In genomic region chr1:160614410-160614809, GRCh38 we compare ENCODE assay signal across 23 cellular contexts. TPM values are rescaled to one million over a fixed set of nuclear protein-coding genes. Genes with fewer than 3 reads are reported as not detected.
DNase-seq lines count a peak whose midpoint lies in the region; ATAC-seq, FAIRE-seq and TF ChIP-seq lines count a peak whose summit lies in the region.
"Had no signal": no experiment of that assay in that cellular context is flagged by ENCODE, and none has a peak within 500 bp of the region (broad histone marks: within the 10 kb centered on the region; RNA-seq: fewer than 3 reads in every experiment).

No MANE protein-coding gene starts in this region.

- no peak overlapping the region for H2AFZ ChIP-seq in GM12878 (ENCODE audit: control insufficient read depth, low read depth, low read length)

- no peaks in the 10 kb centered on the region for H3K9me3 ChIP-seq in T-helper 17 cell (ENCODE audit: control insufficient read depth, low read length, poor library complexity, severe bottlenecking)
- no peaks in the 10 kb centered on the region for H3K9me3 ChIP-seq in GM12878 (replicated peaks; ENCODE audit: control insufficient read depth, insufficient read depth, low read length)
- H3K9me3 ChIP-seq: MG63, SJCRH30 had no signal

- H3K36me3 ChIP-seq in GM12878 (ENCODE audit: control insufficient read depth in 2 of 2, insufficient read depth in 2 of 2, low read length in 1 of 2) = peaks cover 16 to 34% of the 10 kb centered on the region in 2 experiments
- H3K36me3 ChIP-seq: MG63, SJCRH30 had no signal

- WGBS in GM12878 (ENCODE audit: insufficient coverage, insufficient replicate concordance, low lambda C conversion rate, missing lambda C conversion rate) = 93% methylated on average over 3 of the region's 5 CpGs

- POLR2A ChIA-PET in GM12878 (lab: Charles Lee) = interaction anchor here (0.6 kb wide), 2 partner anchors 33 to 77 kb away, joined by 3 read pairs; no protein-coding TSS in a partner anchor

- H3K27me3 ChIP-seq in GM12878 (replicated peaks in 1 of 2; ENCODE audit: control insufficient read depth in 2 of 2, insufficient read depth in 2 of 2, low read length in 1 of 2) = no peaks in the 10 kb centered on the region
- H3K27me3 ChIP-seq: SJCRH30 had no signal

- H3K27ac Mint-ChIP-seq in activated T-cell treated with anti-CD3 and anti-CD28 coated beads, Interleukin-2, amount 50 U/mL, for 24 hours = peak overlapping the region; percentile 73
- H3K27ac Mint-ChIP-seq in T-helper 17 cell = peak overlapping the region; percentile 85
- peak overlapping the region; percentile 89 for H3K27ac Mint-ChIP-seq in stimulated activated effector memory CD8-positive, alpha-beta T cell treated with anti-CD3 and anti-CD28 coated beads, Interleukin-12 subunit alpha, Interleukin-12 subunit beta, amount 100 ng/mL, for 72 hours
- H3K27ac Mint-ChIP-seq: CD14-positive monocyte, IgD-negative memory B cell had no signal

- SMC1A ChIA-PET in GM12878 (lab: Charles Lee; ENCODE audit: uncharacterized antibody, unreplicated experiment) = no interaction called here

- H3K4me1 ChIP-seq in GM12878 (ENCODE audit: control insufficient read depth, insufficient read depth, low read length) = no peaks in the 10 kb centered on the region
- H3K4me1 ChIP-seq: SJCRH30 had no signal

- DNase-seq in activated T-cell treated with anti-CD3 and anti-CD28 coated beads, Interleukin-2, amount 50 U/mL, for 24 hours = no peak
- DNase-seq in activated T-cell treated with anti-CD3 and anti-CD28 coated beads, Interleukin-2, amount 50 U/mL, for 1 hour = no peak
- no peak for DNase-seq in T-helper 17 cell
- DNase-seq in GM12878 (ENCODE audit: low read depth, low spot score) = no peak
- DNase-seq in stimulated activated effector memory CD8-positive, alpha-beta T cell treated with anti-CD3 and anti-CD28 coated beads, Interleukin-12 subunit alpha, Interleukin-12 subunit beta, amount 100 ng/mL, for 72 hours (ENCODE audit: low spot score in 2 of 2) = no peak
- no peak for DNase-seq in AG08396 (ENCODE audit: low spot score)
- no peak for DNase-seq in NOMO-1 treated with DMSO at 0.1 percent for 48 hours (lab: John Stamatoyannopoulos, UW; ENCODE audit: unreplicated experiment)
- DNase-seq: 8988T, DMS79, H7, Kasumi-1, MG63, NCI-H1417, NCI-H1694 treated with DMSO at 0.1 percent for 48 hours, NCI-H446, NCI-H526, OCI-M1, SJCRH30 had no signal

- H3K9ac ChIP-seq in GM12878 (ENCODE audit: control insufficient read depth, insufficient read depth, low read length) = no peak overlapping the region

- TF ChIP-seq CTCF in GM12878 (IDR thresholded peaks at IDR 0.05 in 2 of 3, conservative IDR thresholded peaks at IDR 0.05 in 1 of 3; ENCODE audit: control insufficient read depth in 2 of 3, extremely low read depth in 1 of 3, insufficient read depth in 1 of 3, low read depth in 3 of 3, low read length in 3 of 3) = no peak

- H3K4me3 ChIP-seq in GM12878 = no peak overlapping the region
- H3K4me3 ChIP-seq: MG63, SJCRH30 had no signal

- RAD21 ChIA-PET in GM12878 (lab: Charles Lee; ENCODE audit: unreplicated experiment) = interaction anchor here (0.5 to 1.5 kb wide), 3 partner anchors 59 to 66 kb away, joined by 3 to 5 read pairs (median 3); no protein-coding TSS in a partner anchor

- TF ChIP-seq POLR2A in GM12878 (IDR thresholded peaks at IDR 0.05; ENCODE audit: low read depth, low read length) = no peak

- intact Hi-C loops in GM12878 (cut with micrococcal nuclease; ENCODE audit: unreplicated experiment) = no loop called here

- no peaks in the 10 kb centered on the region for H4K20me1 ChIP-seq in GM12878 (ENCODE audit: control insufficient read depth, insufficient read depth)

- H3K4me2 ChIP-seq in GM12878 (ENCODE audit: control insufficient read depth, insufficient read depth) = no peak overlapping the region

- H3K79me2 ChIP-seq in GM12878 (ENCODE audit: control insufficient read depth, insufficient read depth, low read length) = peaks cover 3% of the 10 kb centered on the region; the same call in 1 of the 2 replicates

- CTCF ChIA-PET in GM12878 (lab: Yijun Ruan, JAX) = interaction anchor here (1.6 kb wide), 1 partner anchor 186 kb away, joined by 4 read pairs; no protein-coding TSS in a partner anchor

- peak; percentile 56 for ATAC-seq in T-helper 17 cell
- ATAC-seq in GM12878 = no peak
- no peak for ATAC-seq in stimulated activated effector memory CD8-positive, alpha-beta T cell treated with anti-CD3 and anti-CD28 coated beads, Interleukin-12 subunit alpha, Interleukin-12 subunit beta, amount 100 ng/mL, for 72 hours
- ATAC-seq in HG03135 (IDR thresholded peaks at IDR 0.05; ENCODE audit: unreplicated experiment) = no peak

- H3K9me3 Mint-ChIP-seq in activated T-cell treated with anti-CD3 and anti-CD28 coated beads, Interleukin-2, amount 50 U/mL, for 24 hours = no peaks in the 10 kb centered on the region
- peaks cover 4% of the 10 kb centered on the region for H3K9me3 Mint-ChIP-seq in stimulated activated effector memory CD8-positive, alpha-beta T cell treated with anti-CD3 and anti-CD28 coated beads, Interleukin-12 subunit alpha, Interleukin-12 subunit beta, amount 100 ng/mL, for 72 hours

- H3K36me3 Mint-ChIP-seq in activated T-cell treated with anti-CD3 and anti-CD28 coated beads, Interleukin-2, amount 50 U/mL, for 24 hours (ENCODE audit: low read depth) = peaks cover 93% of the 10 kb centered on the region
- peaks cover 17% of the 10 kb centered on the region for H3K36me3 Mint-ChIP-seq in T-helper 17 cell (ENCODE audit: low read depth)
- H3K36me3 Mint-ChIP-seq in stimulated activated effector memory CD8-positive, alpha-beta T cell treated with anti-CD3 and anti-CD28 coated beads, Interleukin-12 subunit alpha, Interleukin-12 subunit beta, amount 100 ng/mL, for 72 hours = peaks cover 100% of the 10 kb centered on the region
- H3K36me3 Mint-ChIP-seq: CD14-positive monocyte had no signal

- in situ Hi-C loops in GM12878 (cut with MboI) = no loop called here

- no TSS peak for BruUV-seq in GM12878 (replicated peaks; lab: Mats Ljungman, UMichigan)

- no peak overlapping the region for H3K27ac ChIP-seq in GM12878 (ENCODE audit: control insufficient read depth, insufficient read depth)
- H3K27ac ChIP-seq: SJCRH30 had no signal

- peaks cover 64% of the 10 kb centered on the region for H3K4me1 Mint-ChIP-seq in activated T-cell treated with anti-CD3 and anti-CD28 coated beads, Interleukin-2, amount 50 U/mL, for 24 hours (ENCODE audit: low read depth)
- H3K4me1 Mint-ChIP-seq in T-helper 17 cell = peaks cover 45% of the 10 kb centered on the region
- H3K4me1 Mint-ChIP-seq in stimulated activated effector memory CD8-positive, alpha-beta T cell treated with anti-CD3 and anti-CD28 coated beads, Interleukin-12 subunit alpha, Interleukin-12 subunit beta, amount 100 ng/mL, for 72 hours = peaks cover 50% of the 10 kb centered on the region

- FAIRE-seq in GM12878 (lab: Jason Lieb, UNC) = no peak
- FAIRE-seq: RCC 7860 had no signal

- TF ChIP-seq RAD21 in GM12878 (IDR thresholded peaks at IDR 0.05; ENCODE audit: insufficient read depth, low read depth, low read length) = no peak

- H3K27me3 Mint-ChIP-seq in activated T-cell treated with anti-CD3 and anti-CD28 coated beads, Interleukin-2, amount 50 U/mL, for 24 hours = no peaks in the 10 kb centered on the region
- H3K27me3 Mint-ChIP-seq in T-helper 17 cell = no peaks in the 10 kb centered on the region
- H3K27me3 Mint-ChIP-seq: B cell, IgD-negative memory B cell had no signal

- no peak overlapping the region for H3K4me3 Mint-ChIP-seq in activated T-cell treated with anti-CD3 and anti-CD28 coated beads, Interleukin-2, amount 50 U/mL, for 24 hours
- no peak overlapping the region for H3K4me3 Mint-ChIP-seq in T-helper 17 cell
- no peak overlapping the region for H3K4me3 Mint-ChIP-seq in stimulated activated effector memory CD8-positive, alpha-beta T cell treated with anti-CD3 and anti-CD28 coated beads, Interleukin-12 subunit alpha, Interleukin-12 subunit beta, amount 100 ng/mL, for 72 hours
- H3K4me3 Mint-ChIP-seq: B cell, CD14-positive monocyte, IgD-negative memory B cell had no signal

- no peak for TF ChIP-seq EP300 in GM12878 (IDR thresholded peaks at IDR 0.05; ENCODE audit: borderline replicate concordance in 1 of 2, control insufficient read depth in 1 of 2, low read depth in 2 of 2, low read length in 2 of 2)

RNA-seq across cellular contexts. Expression of gene SLAMF1, which starts 32.4 kb away (rescaled TPM):
- total RNA-seq in T-helper 17 cell = 10 to 100 TPM; 67.8 to 70.6 TPM
- total RNA-seq in GM12878 (2013; cell fraction: nucleolus; rRNA removed) = 1,111 and 1,167 TPM in 2 replicates
- total RNA-seq in GM12878 (2014; rRNA removed) = 121 and 136 TPM in 2 replicates
- total RNA-seq in GM12878 (2014; rRNA removed; fragmentation: Illumina TruSeq; extraction: Trizol) = 134 and 145 TPM in 2 replicates
- total RNA-seq in GM12878 (2021) = 125 and 140 TPM in 2 replicates
- polyA plus RNA-seq in GM12878 (2011; ENCODE audit: low read depth) = 41.2 TPM
- 260 and 289 TPM in 2 replicates for polyA plus RNA-seq in GM12878 (2011; rRNA removed)
- polyA plus RNA-seq in GM12878 (2011; cell fraction: cytosol; rRNA removed) = 194 and 205 TPM in 2 replicates
- polyA plus RNA-seq in GM12878 (2011; cell fraction: nucleus; rRNA removed) = 385 and 567 TPM in 2 replicates
- 73.7 and 121 TPM in 2 replicates for polyA plus RNA-seq in GM12878 (2012)
- polyA plus RNA-seq in GM12878 (2014; fragmentation: Illumina TruSeq; extraction: Trizol) = 134 and 155 TPM in 2 replicates
- polyA plus RNA-seq in GM12878 (2014; fragmentation: Nextera tagmentation; extraction: Ambion mirVana) = 100 to 1,000 TPM; 128 to 145 TPM
- 154 and 204 TPM in 2 replicates for polyA plus RNA-seq in GM12878 (2014; rRNA removed)
- polyA plus RNA-seq in GM12878 (2016; fragmentation: Nextera tagmentation; extraction: Ambion mirVana) = 10 to 100 TPM; 87.3 to 89.7 TPM
- 378 and 409 TPM in 2 replicates for polyA minus RNA-seq in GM12878 (2011; rRNA and poly(A)+ RNA removed)
- 105 and 108 TPM in 2 replicates for polyA minus RNA-seq in GM12878 (2011; cell fraction: cytosol; rRNA and poly(A)+ RNA removed)
- 309 and 389 TPM in 2 replicates for polyA minus RNA-seq in GM12878 (2011; cell fraction: nucleus; rRNA and poly(A)+ RNA removed)
- total RNA-seq: H7, SJCRH30 had no signal

RNA-seq across cellular contexts. Expression of gene CD84, which starts 35.1 kb away (rescaled TPM):
- 10 to 100 TPM; 66.2 to 71.6 TPM for total RNA-seq in T-helper 17 cell
- total RNA-seq in GM12878 (2013; cell fraction: nucleolus; rRNA removed) = 245 and 258 TPM in 2 replicates
- total RNA-seq in GM12878 (2014; rRNA removed) = 12.3 and 15.2 TPM in 2 replicates
- 13.8 and 14.5 TPM in 2 replicates for total RNA-seq in GM12878 (2014; rRNA removed; fragmentation: Illumina TruSeq; extraction: Trizol)
- 10.4 and 14.2 TPM in 2 replicates for total RNA-seq in GM12878 (2021)
- 12.7 TPM for polyA plus RNA-seq in GM12878 (2011; ENCODE audit: low read depth)
- 18.1 and 20.8 TPM in 2 replicates for polyA plus RNA-seq in GM12878 (2011; rRNA removed)
- polyA plus RNA-seq in GM12878 (2011; cell fraction: cytosol; rRNA removed) = 7.7 and 7.8 TPM in 2 replicates
- 20.4 and 23.3 TPM in 2 replicates for polyA plus RNA-seq in GM12878 (2011; cell fraction: nucleus; rRNA removed)
- polyA plus RNA-seq in GM12878 (2012) = 9.2 and 10.5 TPM in 2 replicates
- polyA plus RNA-seq in GM12878 (2014; fragmentation: Illumina TruSeq; extraction: Trizol) = 20.3 and 26.6 TPM in 2 replicates
- 1 to 10 TPM; 3.4 to 6.8 TPM for polyA plus RNA-seq in GM12878 (2014; fragmentation: Nextera tagmentation; extraction: Ambion mirVana)
- 9.3 and 11.2 TPM in 2 replicates for polyA plus RNA-seq in GM12878 (2014; rRNA removed)
- 1 to 10 TPM; 7.5 to 7.9 TPM for polyA plus RNA-seq in GM12878 (2016; fragmentation: Nextera tagmentation; extraction: Ambion mirVana)
- polyA minus RNA-seq in GM12878 (2011; rRNA and poly(A)+ RNA removed) = 21.3 and 24.2 TPM in 2 replicates
- 2.3 and 2.4 TPM in 2 replicates for polyA minus RNA-seq in GM12878 (2011; cell fraction: cytosol; rRNA and poly(A)+ RNA removed)
- 16.3 and 17.8 TPM in 2 replicates for polyA minus RNA-seq in GM12878 (2011; cell fraction: nucleus; rRNA and poly(A)+ RNA removed)
- total RNA-seq: H7, SJCRH30 had no signal
